Comparison of ENCODE assay signal across 15 cellular contexts in genomic region chr6:109678240-109678639, GRCh38. TPM values are rescaled to one million over a fixed set of nuclear protein-coding genes. Genes with fewer than 3 reads are reported as not detected.
DNase-seq lines count a peak whose midpoint lies in the region; ATAC-seq and TF ChIP-seq lines count a peak whose summit lies in the region.
"Had no signal": no experiment of that assay in that cellular context is flagged by ENCODE, and none has a peak within 500 bp of the region (broad histone marks: within the 10 kb centered on the region; RNA-seq: fewer than 3 reads in every experiment).

No MANE protein-coding gene starts in this region.

- H3K9me3 ChIP-seq in HUES6 (ENCODE audit: control insufficient read depth, insufficient read depth, low read depth, low read length) (0 out of 2 replicates have a peak, but pooled peaks cover 6% of the 10 kb centered on the region), fibroblast of lung (ENCODE audit: control insufficient read depth, insufficient read depth, low read depth, low read length) (no peaks in the 10 kb centered on the region), neuronal stem cell (replicated peaks in 1 of 2; ENCODE audit: control insufficient read depth in 2 of 2, insufficient read depth in 1 of 2, low read depth in 1 of 2, low read length in 2 of 2) (no peaks in the 10 kb centered on the region), body of pancreas (no peaks in the 10 kb centered on the region)
- H3K9me3 ChIP-seq: BLaER1 had no signal

- H4K8ac ChIP-seq in neuronal stem cell (ENCODE audit: low read depth, low read length), result no peak overlapping the region

- H3K36me3 ChIP-seq in HUES6 (ENCODE audit: control insufficient read depth, insufficient read depth, low read length), result no peaks in the 10 kb centered on the region
- no peaks in the 10 kb centered on the region for H3K36me3 ChIP-seq in fibroblast of lung (ENCODE audit: control insufficient read depth, insufficient read depth, low read length)
- no peaks in the 10 kb centered on the region for H3K36me3 ChIP-seq in neuronal stem cell (replicated peaks in 1 of 2; ENCODE audit: control insufficient read depth in 2 of 2, insufficient read depth in 2 of 2, low read length in 2 of 2)
- H3K36me3 ChIP-seq in body of pancreas (replicated peaks in 1 of 2; ENCODE audit: insufficient read depth in 1 of 2, low read depth in 2 of 2), result no peaks in the 10 kb centered on the region
- H3K36me3 ChIP-seq: BLaER1 had no signal

- no peak overlapping the region for H2BK15ac ChIP-seq in neuronal stem cell (ENCODE audit: low read length)

- peaks cover 5% of the 10 kb centered on the region for H3K4me1 ChIP-seq in HUES6 (ENCODE audit: control insufficient read depth, insufficient read depth, low read length)
- no peaks in the 10 kb centered on the region for H3K4me1 ChIP-seq in fibroblast of lung (ENCODE audit: control insufficient read depth, extremely low read depth, insufficient read depth, low read length)
- H3K4me1 ChIP-seq in neuronal stem cell (ENCODE audit: control insufficient read depth in 2 of 2, insufficient read depth in 1 of 2, low read depth in 1 of 2, low read length in 2 of 2), result peaks cover 3% of the 10 kb centered on the region in 2 donors
- peaks cover 5% of the 10 kb centered on the region for H3K4me1 ChIP-seq in body of pancreas
- H3K4me1 ChIP-seq: BLaER1 had no signal

- no peak overlapping the region for H3K4ac ChIP-seq in neuronal stem cell (ENCODE audit: low read length)

- no peaks in the 10 kb centered on the region for H4K20me1 ChIP-seq in fibroblast of lung (ENCODE audit: control insufficient read depth, extremely low read depth, insufficient read depth, low read length)
- H4K20me1 ChIP-seq: BLaER1 had no signal

- H3K14ac ChIP-seq in neuronal stem cell (ENCODE audit: low read length), result no peak overlapping the region

- peak overlapping the region; percentile 63 for H3K4me3 ChIP-seq in HUES6 (ENCODE audit: low read depth, low read length)
- no peak overlapping the region for H3K4me3 ChIP-seq in fibroblast of lung (replicated peaks in 1 of 4; ENCODE audit: control extremely low read depth in 1 of 4, insufficient read depth in 1 of 4, low read depth in 3 of 4, low read length in 4 of 4)
- no peak overlapping the region for H3K4me3 ChIP-seq in neuronal stem cell (ENCODE audit: low read length in 2 of 2)
- no peak overlapping the region for H3K4me3 ChIP-seq in body of pancreas
- H3K4me3 ChIP-seq: BLaER1, PC-9 had no signal

- H3K27me3 ChIP-seq in HUES6 (ENCODE audit: control insufficient read depth, insufficient read depth, low read length) (no peaks in the 10 kb centered on the region), fibroblast of lung (ENCODE audit: control insufficient read depth, insufficient read depth, low read length) (no peaks in the 10 kb centered on the region), neuronal stem cell (ENCODE audit: control insufficient read depth in 3 of 3, insufficient read depth in 3 of 3, low read depth in 1 of 3, low read length in 3 of 3) (no peaks in the 10 kb centered on the region), body of pancreas (no peaks in the 10 kb centered on the region)
- H3K27me3 ChIP-seq: BLaER1 had no signal

- H2BK12ac ChIP-seq in neuronal stem cell (ENCODE audit: low read length), result no peak overlapping the region

- intact Hi-C loops in body of pancreas (cut with DNase I), result no loop called here

- no peak overlapping the region for H2AK5ac ChIP-seq in neuronal stem cell (ENCODE audit: low read depth, low read length)

- no peak overlapping the region for H3K23ac ChIP-seq in neuronal stem cell (ENCODE audit: low read depth, low read length, poor library complexity)

- no peak overlapping the region for H4K91ac ChIP-seq in neuronal stem cell (ENCODE audit: low read depth, low read length, poor library complexity)

- no peak overlapping the region for H2BK5ac ChIP-seq in neuronal stem cell (ENCODE audit: low read length)

- no peak overlapping the region for H3K27ac ChIP-seq in HUES6 (ENCODE audit: low read depth, low read length)
- no peak overlapping the region for H3K27ac ChIP-seq in fibroblast of lung (ENCODE audit: insufficient read depth, low read length)
- no peak overlapping the region for H3K27ac ChIP-seq in neuronal stem cell (replicated peaks; ENCODE audit: low read length)
- no peak overlapping the region for H3K27ac ChIP-seq in body of pancreas
- H3K27ac ChIP-seq: BLaER1, PC-9 had no signal

- ATAC-seq in HG02981 (IDR thresholded peaks at IDR 0.05; ENCODE audit: unreplicated experiment) (no peak), body of pancreas (no peak)
- ATAC-seq: CD8-positive, alpha-beta T cell had no signal

- TF ChIP-seq POLR2A in body of pancreas (IDR thresholded peaks at IDR 0.05), result no peak

- H3K79me1 ChIP-seq in neuronal stem cell (ENCODE audit: low read depth, low read length), result no peaks in the 10 kb centered on the region

- DNase-seq in NCI-H2029 treated with DMSO at 0.1 percent for 48 hours (lab: John Stamatoyannopoulos, UW) (peak; percentile 13), NCI-H2029 (lab: John Stamatoyannopoulos, UW) (no peak), fibroblast of lung (ENCODE audit: low read depth in 2 of 2) (no peak), neuronal stem cell (ENCODE audit: low spot score) (no peak), body of pancreas (no peak), hepatic stellate cell (ENCODE audit: low spot score) (no peak)
- DNase-seq: CD8-positive, alpha-beta T cell; GF-D8; GOT3; NCI-H1048; NCI-H1694; PC-9 had no signal

- no peak overlapping the region for H3K9ac ChIP-seq in HUES6 (ENCODE audit: low read length)
- H3K9ac ChIP-seq in fibroblast of lung (ENCODE audit: insufficient read depth, low read length), result no peak overlapping the region
- no peak overlapping the region for H3K9ac ChIP-seq in neuronal stem cell (ENCODE audit: low read depth, low read length, poor library complexity)
- H3K9ac ChIP-seq: BLaER1 had no signal

- no peak overlapping the region for H3K18ac ChIP-seq in neuronal stem cell (ENCODE audit: low read length)

- H2AFZ ChIP-seq in fibroblast of lung (ENCODE audit: low read length) (no peak overlapping the region), neuronal stem cell (ENCODE audit: low read length) (peak overlapping the region; percentile 86)
- H2AFZ ChIP-seq: PC-9 had no signal

- H3K4me2 ChIP-seq in fibroblast of lung (ENCODE audit: extremely low read depth, insufficient read depth, low read length) (peak overlapping the region; percentile 25), neuronal stem cell (ENCODE audit: insufficient read depth, low read length, poor library complexity, severe bottlenecking) (no peak overlapping the region)
- H3K4me2 ChIP-seq: BLaER1, PC-9 had no signal

- WGBS in neuronal stem cell (ENCODE audit: extremely low coverage in 2 of 2, insufficient read length in 2 of 2, insufficient replicate concordance in 1 of 2), 2 donors, result no CpG with 5 or more reads among the region's 4 CpGs
- WGBS in body of pancreas, 2 donors, result 65 to 66% methylated on average over 4 of the region's 4 CpGs

- TF ChIP-seq CTCF in fibroblast of lung (conservative IDR thresholded peaks at IDR 0.05 in 1 of 2, IDR thresholded peaks at IDR 0.05 in 1 of 2; ENCODE audit: low read depth in 1 of 2, low read length in 2 of 2) (no peak), body of pancreas (IDR thresholded peaks at IDR 0.05) (no peak)

- H3K79me2 ChIP-seq in fibroblast of lung (ENCODE audit: control insufficient read depth, insufficient read depth, low read length), result no peaks in the 10 kb centered on the region

- H2BK120ac ChIP-seq in neuronal stem cell (ENCODE audit: low read depth, low read length), result no peak overlapping the region

RNA-seq across cellular contexts. Expression of gene AK9, which starts 12.8 kb away (rescaled TPM):
- 10.4 and 15.2 TPM in 2 replicates for total RNA-seq in fibroblast of lung
- 3.8 and 4.5 TPM in 2 replicates for polyA plus RNA-seq in fibroblast of lung
- 2.3 and 2.8 TPM in 2 replicates for polyA plus RNA-seq in fibroblast of lung (2012)
- not detected in 2 replicates for polyA minus RNA-seq in fibroblast of lung (ENCODE audit: low replicate concordance)
- 5.2 TPM for polyA plus RNA-seq in neuronal stem cell (2013, experiment 1 of 2)
- polyA plus RNA-seq in neuronal stem cell (2013, experiment 2 of 2), result 5.9 TPM
- total RNA-seq in body of pancreas, result 10 to 100 TPM in 1 of 2 donors, 1 to 10 TPM in 1; 9.6 to 20.1 TPM

RNA-seq across cellular contexts. Expression of gene FIG4, which starts 12.9 kb away (rescaled TPM):
- 26.5 and 38.3 TPM in 2 replicates for total RNA-seq in fibroblast of lung
- polyA plus RNA-seq in fibroblast of lung, result 17.5 and 21.1 TPM in 2 replicates
- 14.4 and 15.4 TPM in 2 replicates for polyA plus RNA-seq in fibroblast of lung (2012)
- polyA minus RNA-seq in fibroblast of lung (ENCODE audit: low replicate concordance), result 3.9 and 5.3 TPM in 2 replicates
- 12.3 TPM for polyA plus RNA-seq in neuronal stem cell (2013, experiment 1 of 2)
- polyA plus RNA-seq in neuronal stem cell (2013, experiment 2 of 2), result 11.5 TPM
- 10 to 100 TPM in 1 of 2 donors, 1 to 10 TPM in 1; 9.3 to 24.7 TPM for total RNA-seq in body of pancreas
